In the genomic region with DNA sequence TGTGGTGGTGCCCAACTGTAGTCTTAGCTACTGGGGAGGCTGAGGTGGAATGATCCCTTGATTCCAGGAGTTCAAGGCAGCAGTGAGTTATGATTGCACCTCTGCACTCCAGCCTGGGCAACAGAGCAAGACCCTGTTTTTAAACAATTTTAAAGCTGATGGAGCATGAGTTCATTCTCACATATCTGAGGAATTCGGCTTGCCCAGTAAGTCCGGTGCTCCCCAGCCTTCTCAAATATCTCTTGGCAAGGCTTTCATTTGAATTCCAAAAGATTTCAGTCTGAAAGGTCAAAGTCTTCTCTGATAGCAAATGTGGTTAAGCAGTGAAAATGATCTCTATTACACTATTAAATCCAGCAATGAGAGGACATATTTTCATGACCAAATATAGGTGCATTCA, we compare ENCODE assay signal across 2 cellular contexts.
A peak's percentile ranks its signal among the peaks of the same experiment; 100 is the strongest.
TF ChIP-seq lines count a peak whose summit lies in the region.

No MANE protein-coding gene starts in this region.

TF ChIP-seq in IMR-90, 13 proteins besides CTCF, POLR2A, EP300 and RAD21:
- TF ChIP-seq MAFK (IDR thresholded peaks at IDR 0.05; ENCODE audit: low read depth, low read length) (no peak), CHD1 (IDR thresholded peaks at IDR 0.05; ENCODE audit: low read depth, low read length) (no peak), RCOR1 (IDR thresholded peaks at IDR 0.05; ENCODE audit: insufficient replicate concordance, low read length) (no peak), FOS (IDR thresholded peaks at IDR 0.05; ENCODE audit: low read depth, low read length) (no peak), MAZ (IDR thresholded peaks at IDR 0.05; ENCODE audit: borderline replicate concordance, low read depth, low read length) (no peak), CEBPB (IDR thresholded peaks at IDR 0.05; ENCODE audit: low read depth, low read length) (no peak), MXI1 (IDR thresholded peaks at IDR 0.05; ENCODE audit: borderline replicate concordance, low read depth, low read length) (no peak), NFE2L2 (IDR thresholded peaks at IDR 0.05; ENCODE audit: low read depth, low read length) (no peak)
- TF ChIP-seq, protein P1, sequence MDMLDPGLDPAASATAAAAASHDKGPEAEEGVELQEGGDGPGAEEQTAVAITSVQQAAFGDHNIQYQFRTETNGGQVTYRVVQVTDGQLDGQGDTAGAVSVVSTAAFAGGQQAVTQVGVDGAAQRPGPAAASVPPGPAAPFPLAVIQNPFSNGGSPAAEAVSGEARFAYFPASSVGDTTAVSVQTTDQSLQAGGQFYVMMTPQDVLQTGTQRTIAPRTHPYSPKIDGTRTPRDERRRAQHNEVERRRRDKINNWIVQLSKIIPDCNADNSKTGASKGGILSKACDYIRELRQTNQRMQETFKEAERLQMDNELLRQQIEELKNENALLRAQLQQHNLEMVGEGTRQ (IDR thresholded peaks at IDR 0.05; ENCODE audit: low read depth, low read length): no peak

TF ChIP-seq in liver, 16 proteins besides CTCF, POLR2A, EP300 and RAD21:
- TF ChIP-seq HNF4A (conservative IDR thresholded peaks at IDR 0.05) (peak; percentile 86 to 91), FOXA1 (IDR thresholded peaks at IDR 0.05) (no peak), YY1 (IDR thresholded peaks at IDR 0.05) (peak; percentile 71), FOXA2 (IDR thresholded peaks at IDR 0.05) (no peak), EGR1 (IDR thresholded peaks at IDR 0.05; ENCODE audit: low read depth in 2 of 2) (no peak), MAX (IDR thresholded peaks at IDR 0.05) (no peak), GABPA (IDR thresholded peaks at IDR 0.05 in 1 of 2, conservative IDR thresholded peaks at IDR 0.05 in 1 of 2) (no peak), SP1 (IDR thresholded peaks at IDR 0.05) (peak; percentile 94), JUND (IDR thresholded peaks at IDR 0.05) (peak; percentile 34 to 49), HNF4G (IDR thresholded peaks at IDR 0.05) (peak; percentile 81), RXRA (IDR thresholded peaks at IDR 0.05) (peak; percentile 42 to 69), TAF1 (conservative IDR thresholded peaks at IDR 0.05) (peak; percentile 25), NR2F2 (IDR thresholded peaks at IDR 0.05) (no peak), ZBTB33 (IDR thresholded peaks at IDR 0.05) (peak; percentile 41)
- TF ChIP-seq, protein P2, sequence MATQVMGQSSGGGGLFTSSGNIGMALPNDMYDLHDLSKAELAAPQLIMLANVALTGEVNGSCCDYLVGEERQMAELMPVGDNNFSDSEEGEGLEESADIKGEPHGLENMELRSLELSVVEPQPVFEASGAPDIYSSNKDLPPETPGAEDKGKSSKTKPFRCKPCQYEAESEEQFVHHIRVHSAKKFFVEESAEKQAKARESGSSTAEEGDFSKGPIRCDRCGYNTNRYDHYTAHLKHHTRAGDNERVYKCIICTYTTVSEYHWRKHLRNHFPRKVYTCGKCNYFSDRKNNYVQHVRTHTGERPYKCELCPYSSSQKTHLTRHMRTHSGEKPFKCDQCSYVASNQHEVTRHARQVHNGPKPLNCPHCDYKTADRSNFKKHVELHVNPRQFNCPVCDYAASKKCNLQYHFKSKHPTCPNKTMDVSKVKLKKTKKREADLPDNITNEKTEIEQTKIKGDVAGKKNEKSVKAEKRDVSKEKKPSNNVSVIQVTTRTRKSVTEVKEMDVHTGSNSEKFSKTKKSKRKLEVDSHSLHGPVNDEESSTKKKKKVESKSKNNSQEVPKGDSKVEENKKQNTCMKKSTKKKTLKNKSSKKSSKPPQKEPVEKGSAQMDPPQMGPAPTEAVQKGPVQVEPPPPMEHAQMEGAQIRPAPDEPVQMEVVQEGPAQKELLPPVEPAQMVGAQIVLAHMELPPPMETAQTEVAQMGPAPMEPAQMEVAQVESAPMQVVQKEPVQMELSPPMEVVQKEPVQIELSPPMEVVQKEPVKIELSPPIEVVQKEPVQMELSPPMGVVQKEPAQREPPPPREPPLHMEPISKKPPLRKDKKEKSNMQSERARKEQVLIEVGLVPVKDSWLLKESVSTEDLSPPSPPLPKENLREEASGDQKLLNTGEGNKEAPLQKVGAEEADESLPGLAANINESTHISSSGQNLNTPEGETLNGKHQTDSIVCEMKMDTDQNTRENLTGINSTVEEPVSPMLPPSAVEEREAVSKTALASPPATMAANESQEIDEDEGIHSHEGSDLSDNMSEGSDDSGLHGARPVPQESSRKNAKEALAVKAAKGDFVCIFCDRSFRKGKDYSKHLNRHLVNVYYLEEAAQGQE (IDR thresholded peaks at IDR 0.05): peak; percentile 36
- TF ChIP-seq, protein P3, sequence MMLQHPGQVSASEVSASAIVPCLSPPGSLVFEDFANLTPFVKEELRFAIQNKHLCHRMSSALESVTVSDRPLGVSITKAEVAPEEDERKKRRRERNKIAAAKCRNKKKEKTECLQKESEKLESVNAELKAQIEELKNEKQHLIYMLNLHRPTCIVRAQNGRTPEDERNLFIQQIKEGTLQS (IDR thresholded peaks at IDR 0.05): no peak
TF ChIP-seq in liver: peak in this region for 9.
